Comparison of ENCODE assay signal across 11 cellular contexts in the genomic region with DNA sequence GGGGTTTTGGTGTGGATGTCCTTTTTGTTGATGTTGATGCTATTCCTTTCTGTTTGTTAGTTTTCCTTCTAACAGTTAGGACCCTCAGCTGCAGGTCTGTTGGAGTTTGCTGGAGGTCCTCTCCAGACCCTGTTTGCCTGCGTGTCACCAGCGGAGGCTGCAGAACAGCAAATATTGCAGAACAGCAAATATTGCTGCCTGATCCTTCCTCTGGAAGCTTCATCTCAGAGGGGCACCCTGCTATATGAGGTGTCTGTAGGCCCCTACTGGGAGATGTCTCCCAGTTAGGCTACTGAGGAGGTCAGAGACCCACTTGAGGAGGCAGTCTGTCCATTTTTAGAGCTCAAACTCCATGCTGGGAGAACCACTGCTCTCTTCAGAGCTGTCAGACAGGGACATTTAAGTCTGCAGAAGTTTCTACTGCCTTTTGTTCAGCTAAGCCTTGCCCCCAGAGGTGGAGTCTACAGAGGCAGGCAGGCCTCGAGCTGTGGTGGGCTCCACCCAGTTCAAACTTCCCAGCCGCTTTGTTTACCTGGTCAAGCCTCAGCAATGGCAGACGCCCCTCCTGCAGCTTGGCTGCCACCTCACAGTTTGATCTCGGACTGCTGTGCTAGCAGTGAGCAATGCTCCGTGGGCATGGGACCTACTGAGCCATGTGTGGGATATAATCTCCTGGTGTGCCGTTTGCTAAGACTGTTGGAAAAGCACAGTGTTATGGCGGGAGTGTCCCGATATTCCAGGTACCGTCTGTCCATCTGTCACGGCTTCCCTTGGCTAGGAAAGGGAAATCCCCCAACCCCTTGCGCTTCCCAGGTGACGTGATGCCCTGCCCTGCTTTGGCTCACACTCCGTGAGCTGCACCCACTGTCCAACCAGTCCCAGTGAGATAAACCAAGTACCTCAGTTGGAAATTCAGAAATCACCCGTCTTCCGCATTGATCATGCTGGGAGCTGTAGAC. TPM values are rescaled to one million over a fixed set of nuclear protein-coding genes. Genes with fewer than 3 reads are reported as not detected.
"Had no signal": no experiment of that assay in that cellular context is flagged by ENCODE, and none has a peak within 500 bp of the region (broad histone marks: within the 10 kb centered on the region; RNA-seq: fewer than 3 reads in every experiment).

No MANE protein-coding gene starts in this region.

RNA-seq across cellular contexts. Expression of gene CRYM, which starts 56.4 kb away (rescaled TPM):
- total RNA-seq: activated CD4-positive, alpha-beta memory T cell treated with anti-CD3 and anti-CD28 coated beads for 36 hours; activated CD4-positive, alpha-beta memory T cell treated with anti-CD3 and anti-CD28 coated beads, Interleukin-2, amount 10 ng/mL, durations not matched to agents 7 days and 5 days; activated CD4-positive, alpha-beta T cell treated with anti-CD3 and anti-CD28 coated beads for 36 hours; activated CD4-positive, alpha-beta T cell treated with anti-CD3 and anti-CD28 coated beads, Interleukin-2, amount 10 ng/mL, durations not matched to agents 24 days and 14 days; activated CD4-positive, alpha-beta T cell treated with anti-CD3 and anti-CD28 coated beads, Interleukin-2, amount 10 ng/mL, durations not matched to agents 7 days and 5 days; activated CD8-positive, alpha-beta memory T cell treated with anti-CD3 and anti-CD28 coated beads for 36 hours; activated CD8-positive, alpha-beta memory T cell treated with anti-CD3 and anti-CD28 coated beads, Interleukin-2, amount 10 ng/mL, durations not matched to agents 7 days and 5 days; activated CD8-positive, alpha-beta T cell treated with anti-CD3 and anti-CD28 coated beads for 36 hours; activated CD8-positive, alpha-beta T cell treated with anti-CD3 and anti-CD28 coated beads, Interleukin-2, amount 10 ng/mL, durations not matched to agents 7 days and 5 days; T-helper 1 cell treated with Interleukin-12 subunit alpha and Interleukin-12 subunit beta and Interleukin-4 antibody, amounts not matched to agents 30 ng/mL and 1 ng/mL, for 36 hours; T-helper 2 cell treated with Interferon-gamma antibody and Interleukin-4, amounts not matched to agents 100 ng/mL and 5 ng/mL, for 36 hours had no signal
